In the genomic region with DNA sequence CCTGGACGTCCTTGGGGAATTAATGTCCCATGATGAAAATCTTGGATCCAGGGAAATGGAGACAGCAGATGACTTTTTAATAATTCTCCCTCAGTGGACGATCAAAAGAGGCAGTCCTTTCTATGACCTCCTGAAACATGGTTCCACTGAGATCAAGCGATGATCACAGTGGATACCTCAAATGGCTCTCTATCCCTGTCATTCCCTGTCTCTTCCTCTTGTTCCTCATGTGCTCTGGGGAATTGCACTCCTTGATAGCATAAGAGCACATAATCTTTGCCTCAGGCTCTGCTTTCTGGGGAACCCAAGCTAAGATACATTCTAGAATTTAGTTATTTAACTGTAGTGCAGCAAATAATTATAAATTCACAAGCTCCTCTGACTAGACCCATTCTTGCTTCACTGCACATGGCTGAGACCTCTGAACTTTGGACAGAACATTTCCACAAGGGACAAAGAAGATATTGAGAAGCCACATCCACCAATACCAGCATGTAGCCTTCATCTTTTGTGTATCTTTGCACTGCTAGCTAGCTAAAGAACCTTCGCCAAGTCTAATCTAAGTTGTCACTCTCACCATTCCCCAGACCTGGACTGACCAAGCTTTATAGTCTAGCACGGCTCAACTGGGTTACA, we compare ENCODE assay signal across 14 cellular contexts.
DNase-seq lines count a peak whose midpoint lies in the region; FAIRE-seq and TF ChIP-seq lines count a peak whose summit lies in the region.
"Had no signal": no experiment of that assay in that cellular context is flagged by ENCODE, and none has a peak within 500 bp of the region (broad histone marks: within the 10 kb centered on the region; RNA-seq: fewer than 3 reads in every experiment).

No MANE protein-coding gene starts in this region.

- H3K4me2 ChIP-seq in astrocyte (ENCODE audit: low read length) (peak overlapping the region; percentile 21), mesenchymal stem cell (ENCODE audit: low read length, poor library complexity, severe bottlenecking) (no peak overlapping the region), mammary epithelial cell (ENCODE audit: insufficient read depth, low read depth, low read length) (no peak overlapping the region)
- H3K4me2 ChIP-seq: GM23338 had no signal

- no peak overlapping the region for H2AK5ac ChIP-seq in mesenchymal stem cell (ENCODE audit: low read length, severe bottlenecking)

- H3K27me3 ChIP-seq in astrocyte (ENCODE audit: insufficient read depth, low read length) (no peaks in the 10 kb centered on the region), mesenchymal stem cell (ENCODE audit: control insufficient read depth in 1 of 2, insufficient read depth in 1 of 2, low read length in 2 of 2) (no peaks in the 10 kb centered on the region), small intestine (ENCODE audit: control insufficient read depth in 2 of 2, insufficient read depth in 2 of 2, low read length in 2 of 2) (no peaks in the 10 kb centered on the region), mammary epithelial cell (ENCODE audit: insufficient read depth, low read length) (no peaks in the 10 kb centered on the region)
- H3K27me3 ChIP-seq: BLaER1 treated with 17β-estradiol and CSF1 and Interleukin-3, amounts not matched to agents 10 nM and 100 nM had no signal

- no peaks in the 10 kb centered on the region for H3K36me3 Mint-ChIP-seq in astrocyte (ENCODE audit: low read depth, unreplicated experiment)

- H3K27ac Mint-ChIP-seq in astrocyte (ENCODE audit: unreplicated experiment) = no peak overlapping the region
- H3K27ac Mint-ChIP-seq: CD4-positive, CD25-positive, alpha-beta regulatory T cell; GM23338 had no signal

- H3K9me3 Mint-ChIP-seq in astrocyte (ENCODE audit: unreplicated experiment) = no peaks in the 10 kb centered on the region
- H3K9me3 Mint-ChIP-seq: GM23338 had no signal

- H3K4ac ChIP-seq in mesenchymal stem cell (ENCODE audit: low read depth in 1 of 2, low read length in 2 of 2) = no peak overlapping the region

- no TSS peak for BruUV-seq in mammary epithelial cell (replicated peaks; lab: Mats Ljungman, UMichigan)

- H3K9ac ChIP-seq in astrocyte (ENCODE audit: low read length) (no peak overlapping the region), mesenchymal stem cell (ENCODE audit: low read length) (peak overlapping the region; percentile 47), mammary epithelial cell (ENCODE audit: insufficient read depth, low read length) (no peak overlapping the region)
- H3K9ac ChIP-seq: BLaER1 treated with 17β-estradiol and CSF1 and Interleukin-3, amounts not matched to agents 10 nM and 100 nM had no signal

- H3K27ac ChIP-seq in astrocyte (ENCODE audit: low read depth, low read length) (no peak overlapping the region), mesenchymal stem cell (ENCODE audit: low read length, poor library complexity, severe bottlenecking) (no peak overlapping the region), small intestine (ENCODE audit: low read depth in 1 of 2, low read length in 1 of 2) (no peak overlapping the region), mammary epithelial cell (ENCODE audit: insufficient read depth, low read depth, low read length) (no peak overlapping the region)
- H3K27ac ChIP-seq: BLaER1 treated with 17β-estradiol and CSF1 and Interleukin-3, amounts not matched to agents 10 nM and 100 nM had no signal

- no peak overlapping the region for H3K23ac ChIP-seq in mesenchymal stem cell (ENCODE audit: low read length in 2 of 2)

- H3K36me3 ChIP-seq in astrocyte (ENCODE audit: insufficient read depth, low read length) = no peaks in the 10 kb centered on the region
- H3K36me3 ChIP-seq in mesenchymal stem cell (ENCODE audit: control insufficient read depth in 1 of 2, insufficient read depth in 2 of 2, low read depth in 1 of 2, low read length in 2 of 2) = no peaks in the 10 kb centered on the region
- H3K36me3 ChIP-seq in small intestine (ENCODE audit: control insufficient read depth in 2 of 2, insufficient read depth in 2 of 2, low read length in 2 of 2) = no peaks in the 10 kb centered on the region
- no peaks in the 10 kb centered on the region for H3K36me3 ChIP-seq in mammary epithelial cell (ENCODE audit: insufficient read depth, low read length)
- H3K36me3 ChIP-seq: BLaER1 treated with 17β-estradiol and CSF1 and Interleukin-3, amounts not matched to agents 10 nM and 100 nM had no signal

- H4K91ac ChIP-seq in mesenchymal stem cell (ENCODE audit: low read length) = no peak overlapping the region

- no peak overlapping the region for H3K4me3 Mint-ChIP-seq in astrocyte (ENCODE audit: unreplicated experiment)
- H3K4me3 Mint-ChIP-seq: CD4-positive, CD25-positive, alpha-beta regulatory T cell; GM23338 had no signal

- H3K79me2 ChIP-seq in astrocyte (ENCODE audit: insufficient read depth, low read length) = no peaks in the 10 kb centered on the region
- H3K79me2 ChIP-seq in mammary epithelial cell (ENCODE audit: insufficient read depth, low read length) = no peaks in the 10 kb centered on the region

- 98% methylated on average over 4 of the region's 5 CpGs for WGBS in mesenchymal stem cell
- WGBS in small intestine, 3 donors = 82 to 89% (median 88%) methylated on average over 5 of the region's 5 CpGs
- WGBS in mammary epithelial cell (ENCODE audit: low coverage, missing lambda C conversion rate) = 90% methylated on average over 5 of the region's 5 CpGs
- WGBS in lower leg skin, 2 donors = 87 to 90% methylated on average over 5 of the region's 5 CpGs

- H3K14ac ChIP-seq in mesenchymal stem cell (ENCODE audit: low read length in 2 of 2) = no peak overlapping the region

- H3K18ac ChIP-seq in mesenchymal stem cell (ENCODE audit: low read depth in 1 of 2, low read length in 2 of 2) = no peak overlapping the region

- no peak for TF ChIP-seq CTCF in astrocyte (IDR thresholded peaks at IDR 0.05; ENCODE audit: insufficient read depth, low read depth, low read length)
- TF ChIP-seq CTCF in mammary epithelial cell (conservative IDR thresholded peaks at IDR 0.05 in 1 of 2, IDR thresholded peaks at IDR 0.05 in 1 of 2; ENCODE audit: extremely low read depth in 1 of 2, insufficient read depth in 1 of 2, low read depth in 1 of 2, low read length in 2 of 2) = no peak
- TF ChIP-seq CTCF in lower leg skin (IDR thresholded peaks at IDR 0.05) = no peak
- TF ChIP-seq CTCF in GM13976 (IDR thresholded peaks at IDR 0.05; ENCODE audit: borderline replicate concordance, control extremely low read depth, extremely low read depth, insufficient read depth, missing control alignments) = no peak

- no peak for TF ChIP-seq POLR2A in lower leg skin (IDR thresholded peaks at IDR 0.05)

- no peaks in the 10 kb centered on the region for H3K27me3 Mint-ChIP-seq in astrocyte (ENCODE audit: low read depth, unreplicated experiment)
- H3K27me3 Mint-ChIP-seq: CD4-positive, CD25-positive, alpha-beta regulatory T cell had no signal

- no peaks in the 10 kb centered on the region for H3K9me3 ChIP-seq in astrocyte (ENCODE audit: insufficient read depth, low read depth, low read length)
- no peaks in the 10 kb centered on the region for H3K9me3 ChIP-seq in mesenchymal stem cell (ENCODE audit: control insufficient read depth, low read length)
- no peaks in the 10 kb centered on the region for H3K9me3 ChIP-seq in small intestine (ENCODE audit: control insufficient read depth, low read depth)
- H3K9me3 ChIP-seq in mammary epithelial cell (replicated peaks; ENCODE audit: insufficient read depth, low read length) = no peaks in the 10 kb centered on the region
- H3K9me3 ChIP-seq: BLaER1 treated with 17β-estradiol and CSF1 and Interleukin-3, amounts not matched to agents 10 nM and 100 nM had no signal

- H2BK120ac ChIP-seq in mesenchymal stem cell (ENCODE audit: low read depth, low read length) = no peak overlapping the region

- H4K20me1 ChIP-seq in astrocyte (ENCODE audit: insufficient read depth, low read length) = no peaks in the 10 kb centered on the region
- H4K20me1 ChIP-seq in mammary epithelial cell (ENCODE audit: insufficient read depth, low read length) = no peaks in the 10 kb centered on the region
- H4K20me1 ChIP-seq: BLaER1 treated with 17β-estradiol and CSF1 and Interleukin-3, amounts not matched to agents 10 nM and 100 nM had no signal

- DNase-seq in M059J (ENCODE audit: low read depth) (peak; percentile 39), astrocyte (ENCODE audit: low read depth) (no peak), mesenchymal stem cell (no peak), small intestine (peak; percentile 5), mammary epithelial cell (no peak), lower leg skin (ENCODE audit: low spot score in 2 of 2) (no peak), GM13976 (ENCODE audit: low spot score) (no peak)
- DNase-seq: ACHN; CD4-positive, CD25-positive, alpha-beta regulatory T cell; DMS 273 treated with DMSO at 0.1 percent for 48 hours; H7 had no signal

- H3K4me3 ChIP-seq in astrocyte (ENCODE audit: insufficient read depth, low read depth, low read length) (no peak overlapping the region), mesenchymal stem cell (ENCODE audit: insufficient read depth in 1 of 2, low read depth in 1 of 2, low read length in 2 of 2) (no peak overlapping the region), small intestine (ENCODE audit: low read depth in 1 of 2, low read length in 2 of 2) (no peak overlapping the region), mammary epithelial cell (replicated peaks in 1 of 3; ENCODE audit: insufficient read depth in 1 of 3, low read depth in 2 of 3, low read length in 3 of 3) (no peak overlapping the region), lower leg skin (ENCODE audit: low read depth, poor library complexity, severe bottlenecking) (no peak overlapping the region)
- H3K4me3 ChIP-seq: BLaER1 treated with 17β-estradiol and CSF1 and Interleukin-3, amounts not matched to agents 10 nM and 100 nM; GM23338 had no signal

- in situ Hi-C loops in mammary epithelial cell (cut with MboI; ENCODE audit: low sequenced_read_pairs in 2 of 2) (no loop called here), GM13976 (cut with MboI; ENCODE audit: low sequenced_read_pairs, unreplicated experiment) (no loop called here)

- FAIRE-seq in astrocyte (lab: Jason Lieb, UNC) (no peak), small intestine (lab: Jason Lieb, UNC) (no peak)
- FAIRE-seq: GM18507 had no signal

- CTCF ChIA-PET in mammary epithelial cell (lab: Charles Lee; ENCODE audit: low non-redundant PET) = no interaction called here

- dilution Hi-C loops in mammary epithelial cell (cut with HindIII; ENCODE audit: low sequenced_read_pairs) = no loop called here

- H2BK5ac ChIP-seq in mesenchymal stem cell (ENCODE audit: low read depth, low read length, poor library complexity, severe bottlenecking) = no peak overlapping the region

- no peak overlapping the region for H2BK12ac ChIP-seq in mesenchymal stem cell (ENCODE audit: low read length in 2 of 2)

- no peak overlapping the region for H2BK15ac ChIP-seq in mesenchymal stem cell (ENCODE audit: low read depth, poor library complexity, severe bottlenecking)

- H2AFZ ChIP-seq in astrocyte (ENCODE audit: low read depth, low read length) = no peak overlapping the region
- no peak overlapping the region for H2AFZ ChIP-seq in mesenchymal stem cell (ENCODE audit: low read depth, low read length)
- H2AFZ ChIP-seq in mammary epithelial cell (ENCODE audit: low read depth, low read length) = no peak overlapping the region
- H2AFZ ChIP-seq: GM23338 had no signal

- peaks cover 20% of the 10 kb centered on the region for H3K4me1 Mint-ChIP-seq in astrocyte (ENCODE audit: low read depth, unreplicated experiment)
- H3K4me1 Mint-ChIP-seq: CD4-positive, CD25-positive, alpha-beta regulatory T cell had no signal

- H3K4me1 ChIP-seq in astrocyte (ENCODE audit: insufficient read depth, low read length) (no peaks in the 10 kb centered on the region), mesenchymal stem cell (ENCODE audit: control insufficient read depth, insufficient read depth, low read depth, low read length) (no peaks in the 10 kb centered on the region), small intestine (ENCODE audit: control insufficient read depth in 2 of 2, insufficient read depth in 1 of 2, low read depth in 1 of 2, low read length in 1 of 2) (no peaks in the 10 kb centered on the region), mammary epithelial cell (ENCODE audit: insufficient read depth, low read length) (peaks cover 11% of the 10 kb centered on the region)

- H4K8ac ChIP-seq in mesenchymal stem cell (ENCODE audit: low read length) = no peak overlapping the region

- H3K79me1 ChIP-seq in mesenchymal stem cell (replicated peaks; ENCODE audit: low read length, poor library complexity, severe bottlenecking) = no peaks in the 10 kb centered on the region

- intact Hi-C loops in mammary epithelial cell (cut with micrococcal nuclease) = no loop called here
- intact Hi-C loops in lower leg skin (cut with DNase I; ENCODE audit: low total_unique reads) = no loop called here

Comparison
In these comparisons a context has a peak if more than half of its experiments do, and no peak if none do; other contexts are left out.
1. DNase-seq: peak in M059J (single experiment) and small intestine (single experiment); none in astrocyte (single experiment), mesenchymal stem cell (single experiment), mammary epithelial cell (single experiment), lower leg skin (0 of 2) and GM13976 (single experiment).